Comparison of ENCODE assay signal across 24 cellular contexts in genomic region chr14:98605043-98605442, GRCh38.
DNase-seq lines count a peak whose midpoint lies in the region; ATAC-seq, FAIRE-seq and TF ChIP-seq lines count a peak whose summit lies in the region.
"Had no signal": no experiment of that assay in that cellular context is flagged by ENCODE, and none has a peak within 500 bp of the region (broad histone marks: within the 10 kb centered on the region; RNA-seq: fewer than 3 reads in every experiment).

No MANE protein-coding gene starts in this region.

- H3K9me3 ChIP-seq in H9 (ENCODE audit: control insufficient read depth, low read depth, low read length) (no peaks in the 10 kb centered on the region), H1 (ENCODE audit: insufficient read depth in 2 of 2, low read depth in 1 of 2, low read length in 1 of 2) (no peaks in the 10 kb centered on the region), neural progenitor cell (ENCODE audit: low read depth) (no peaks in the 10 kb centered on the region)
- H3K9me3 ChIP-seq: BLaER1 treated with 17β-estradiol and CSF1 and Interleukin-3, amounts not matched to agents 10 nM and 100 nM; Caco-2 had no signal

- H3K27ac ChIP-seq in H9 (ENCODE audit: insufficient read length, low read depth, low read length) (no peak overlapping the region), H1 (ENCODE audit: low read depth, low read length) (no peak overlapping the region), foreskin keratinocyte (no peak overlapping the region), neural progenitor cell (no peak overlapping the region)
- H3K27ac ChIP-seq: BLaER1 treated with 17β-estradiol and CSF1 and Interleukin-3, amounts not matched to agents 10 nM and 100 nM; C4-2B had no signal

- FAIRE-seq in H1 (lab: Jason Lieb, UNC): no peak
- FAIRE-seq: A204.1, D721Med, G401.6, GM12891, GM19239 had no signal

- H3K79me1 ChIP-seq in H9 (ENCODE audit: insufficient read depth, low read depth, low read length, poor library complexity, severe bottlenecking) (no peaks in the 10 kb centered on the region), H1 (ENCODE audit: low read depth, low read length) (no peaks in the 10 kb centered on the region)

- no peak overlapping the region for H3K4me3 ChIP-seq in H1 (ENCODE audit: extremely low read depth in 1 of 4, insufficient read depth in 2 of 4, low read depth in 3 of 4, low read length in 4 of 4)
- H3K4me3 ChIP-seq in neural progenitor cell: no peak overlapping the region
- H3K4me3 ChIP-seq: BLaER1 treated with 17β-estradiol and CSF1 and Interleukin-3, amounts not matched to agents 10 nM and 100 nM had no signal

- H3K4me1 ChIP-seq in H9 (ENCODE audit: insufficient read depth, low read length): no peaks in the 10 kb centered on the region
- H3K4me1 ChIP-seq in H1 (replicated peaks in 1 of 4; ENCODE audit: control insufficient read depth in 3 of 4, insufficient read depth in 4 of 4, low read length in 3 of 4): no peaks in the 10 kb centered on the region
- H3K4me1 ChIP-seq in foreskin keratinocyte: no peaks in the 10 kb centered on the region
- no peaks in the 10 kb centered on the region for H3K4me1 ChIP-seq in neural progenitor cell
- H3K4me1 ChIP-seq: Caco-2 had no signal

- H3T11ph ChIP-seq in H9 (ENCODE audit: low read length): no peak overlapping the region

- H3K23ac ChIP-seq in H9 (ENCODE audit: insufficient read length, low read depth, low read length): no peak overlapping the region
- H3K23ac ChIP-seq in H1 (ENCODE audit: insufficient read length): no peak overlapping the region

- H3K56ac ChIP-seq in H9 (ENCODE audit: insufficient read length, low read depth, low read length) (no peak overlapping the region), H1 (replicated peaks; ENCODE audit: insufficient read length, low read depth, low read length) (no peak overlapping the region)

- H2AFZ ChIP-seq in H9 (ENCODE audit: low read length): no peak overlapping the region
- H2AFZ ChIP-seq in H1 (ENCODE audit: low read length): no peak overlapping the region
- no peak overlapping the region for H2AFZ ChIP-seq in neural progenitor cell (replicated peaks)

- H3K9ac ChIP-seq in H9 (ENCODE audit: extremely low read depth, insufficient read length, low read length) (no peak overlapping the region), H1 (replicated peaks in 1 of 4; ENCODE audit: extremely low read depth in 1 of 4, low read depth in 3 of 4, low read length in 3 of 4) (no peak overlapping the region), neural progenitor cell (no peak overlapping the region)
- H3K9ac ChIP-seq: BLaER1 treated with 17β-estradiol and CSF1 and Interleukin-3, amounts not matched to agents 10 nM and 100 nM had no signal

- no peak overlapping the region for H3K18ac ChIP-seq in H9 (ENCODE audit: insufficient read length, low read depth, low read length)
- no peak overlapping the region for H3K18ac ChIP-seq in H1 (ENCODE audit: extremely low read depth, low read length)

- H3K14ac ChIP-seq in H9 (ENCODE audit: insufficient read depth, low read length): no peak overlapping the region
- no peak overlapping the region for H3K14ac ChIP-seq in H1 (ENCODE audit: insufficient read length)

- H2BK12ac ChIP-seq in H9 (ENCODE audit: insufficient read length, low read depth, low read length) (no peak overlapping the region), H1 (ENCODE audit: low read depth, low read length) (no peak overlapping the region)

- H3K4me2 ChIP-seq in H9 (ENCODE audit: insufficient read depth, insufficient read length, low read length): no peak overlapping the region
- H3K4me2 ChIP-seq in H1 (ENCODE audit: insufficient read depth in 1 of 2, low read depth in 2 of 2, low read length in 2 of 2): no peak overlapping the region
- H3K4me2 ChIP-seq in neural progenitor cell: no peak overlapping the region
- H3K4me2 ChIP-seq: BLaER1 treated with 17β-estradiol and CSF1 and Interleukin-3, amounts not matched to agents 10 nM and 100 nM had no signal

- TF ChIP-seq CTCF in H9 (conservative IDR thresholded peaks at IDR 0.05) (peak; percentile 37; the same call in 1 of the 3 replicates), H1 (IDR thresholded peaks at IDR 0.05; ENCODE audit: control extremely low read depth in 1 of 3, insufficient read depth in 1 of 3, low read depth in 1 of 3, low read length in 3 of 3) (peak in 1 of 3 experiments; percentile 2; a peak in 1 of 4 replicates), foreskin keratinocyte (conservative IDR thresholded peaks at IDR 0.05) (peak; percentile 23), neural progenitor cell (IDR thresholded peaks at IDR 0.05) (peak; percentile 35)

- no peak for TF ChIP-seq POLR2A in H1 (IDR thresholded peaks at IDR 0.05; ENCODE audit: control extremely low read depth in 1 of 2, low read depth in 2 of 2, low read length in 2 of 2)

- no peaks in the 10 kb centered on the region for H3F3A ChIP-seq in neural progenitor cell (ENCODE audit: low read depth)

- H4K8ac ChIP-seq in H9 (replicated peaks; ENCODE audit: insufficient read length, low read depth, low read length) (no peak overlapping the region), H1 (ENCODE audit: extremely low read depth, insufficient read depth, low read length) (no peak overlapping the region)

- no peak overlapping the region for H2AK5ac ChIP-seq in H9 (ENCODE audit: insufficient read length, low read length)
- no peak overlapping the region for H2AK5ac ChIP-seq in H1 (ENCODE audit: low read depth, low read length)

- H3K27ac Mint-ChIP-seq in H9: no peak overlapping the region
- H3K27ac Mint-ChIP-seq in neural progenitor cell: no peak overlapping the region
- H3K27ac Mint-ChIP-seq: B cell; CD4-positive, alpha-beta T cell; CD8-positive, alpha-beta T cell had no signal

- H2BK120ac ChIP-seq in H9 (ENCODE audit: low read depth, low read length, poor library complexity, severe bottlenecking) (no peak overlapping the region), H1 (replicated peaks; ENCODE audit: low read depth, low read length) (no peak overlapping the region)

- no peak for ATAC-seq in foreskin keratinocyte
- ATAC-seq: CD8-positive, alpha-beta T cell had no signal

- no peaks in the 10 kb centered on the region for H3K27me3 ChIP-seq in H9 (ENCODE audit: insufficient read depth, low read length)
- no peaks in the 10 kb centered on the region for H3K27me3 ChIP-seq in H1 (replicated peaks in 1 of 4; ENCODE audit: control insufficient read depth in 3 of 4, extremely low read depth in 1 of 4, insufficient read depth in 3 of 4, low read length in 3 of 4)
- H3K27me3 ChIP-seq in foreskin keratinocyte: no peaks in the 10 kb centered on the region
- H3K27me3 ChIP-seq in neural progenitor cell: no peaks in the 10 kb centered on the region
- H3K27me3 ChIP-seq: BLaER1 treated with 17β-estradiol and CSF1 and Interleukin-3, amounts not matched to agents 10 nM and 100 nM had no signal

- H3K79me2 ChIP-seq in H9 (ENCODE audit: insufficient read depth, low read length) (no peaks in the 10 kb centered on the region), H1 (ENCODE audit: control insufficient read depth in 1 of 2, insufficient read depth in 2 of 2, low read length in 2 of 2) (no peaks in the 10 kb centered on the region), neural progenitor cell (ENCODE audit: low read depth) (no peaks in the 10 kb centered on the region)

- H2BK15ac ChIP-seq in H9 (ENCODE audit: low read depth, low read length): no peak overlapping the region
- H2BK15ac ChIP-seq in H1 (ENCODE audit: low read length): no peak overlapping the region

- POLR2A ChIA-PET in H1 (lab: Charles Lee; ENCODE audit: partially characterized antibody): no interaction called here

- H4K20me1 ChIP-seq in H9 (ENCODE audit: control insufficient read depth, insufficient read depth, insufficient read length) (no peaks in the 10 kb centered on the region), H1 (replicated peaks in 1 of 2; ENCODE audit: control insufficient read depth in 1 of 2, insufficient read depth in 2 of 2, low read length in 2 of 2) (no peaks in the 10 kb centered on the region), neural progenitor cell (ENCODE audit: low read depth) (no peaks in the 10 kb centered on the region)
- H4K20me1 ChIP-seq: BLaER1 treated with 17β-estradiol and CSF1 and Interleukin-3, amounts not matched to agents 10 nM and 100 nM had no signal

- no peak overlapping the region for H4K5ac ChIP-seq in H9 (ENCODE audit: insufficient read length, low read depth, low read length)
- no peak overlapping the region for H4K5ac ChIP-seq in H1 (ENCODE audit: insufficient read length, low read depth, low read length)

- no peaks in the 10 kb centered on the region; a peak in 1 of 4 replicates for H3K4me1 Mint-ChIP-seq in H9
- H3K4me1 Mint-ChIP-seq in neural progenitor cell: peaks cover 6% of the 10 kb centered on the region
- H3K4me1 Mint-ChIP-seq: B cell had no signal

- H3K36me3 Mint-ChIP-seq in H9 (ENCODE audit: insufficient read depth in 1 of 3, low read depth in 3 of 3) (no peaks in the 10 kb centered on the region; a peak in 1 of 7 replicates), neural progenitor cell (no peaks in the 10 kb centered on the region)
- H3K36me3 Mint-ChIP-seq: CD8-positive, alpha-beta T cell had no signal

- H3K4ac ChIP-seq in H9 (ENCODE audit: low read depth, low read length): no peak overlapping the region
- no peak overlapping the region for H3K4ac ChIP-seq in H1 (replicated peaks; ENCODE audit: insufficient read length, low read depth, low read length)

- no peak for TF ChIP-seq EP300 in H1 (IDR thresholded peaks at IDR 0.05; ENCODE audit: borderline replicate concordance in 1 of 2, low read depth in 2 of 2, low read length in 2 of 2)

- H3K36me3 ChIP-seq in H1 (ENCODE audit: control insufficient read depth in 2 of 4, insufficient read depth in 4 of 4, low read length in 3 of 4) (no peaks in the 10 kb centered on the region), neural progenitor cell (no peaks in the 10 kb centered on the region)
- H3K36me3 ChIP-seq: BLaER1 treated with 17β-estradiol and CSF1 and Interleukin-3, amounts not matched to agents 10 nM and 100 nM had no signal

- H2BK20ac ChIP-seq in H9 (ENCODE audit: low read depth, low read length, poor library complexity, severe bottlenecking) (no peak overlapping the region), H1 (ENCODE audit: low read length) (no peak overlapping the region)

- H3K27me3 Mint-ChIP-seq in H9 (ENCODE audit: low read depth) (peaks cover 3% of the 10 kb centered on the region), neural progenitor cell (ENCODE audit: insufficient read depth, low read depth) (peaks cover 7% of the 10 kb centered on the region)
- H3K27me3 Mint-ChIP-seq: B cell; CD4-positive, alpha-beta T cell had no signal

- no peak overlapping the region for H3K4me3 Mint-ChIP-seq in H9
- no peak overlapping the region for H3K4me3 Mint-ChIP-seq in neural progenitor cell
- H3K4me3 Mint-ChIP-seq: B cell; CD4-positive, alpha-beta T cell; CD8-positive, alpha-beta T cell had no signal

- no peak overlapping the region for H2BK5ac ChIP-seq in H9 (ENCODE audit: insufficient read length, low read length)
- no peak overlapping the region for H2BK5ac ChIP-seq in H1 (ENCODE audit: low read depth, low read length)

- CTCF ChIA-PET in H1 (lab: Charles Lee; ENCODE audit: partially characterized antibody): interaction anchor here (0.6 to 1.3 kb wide), 4 partner anchors 9 to 584 kb away, joined by 3 read pairs; no protein-coding TSS in a partner anchor

- no CpG with 5 or more reads among the region's 2 CpGs for WGBS in H9 (ENCODE audit: extremely low coverage, insufficient read length, low lambda C conversion rate)
- 78% methylated on average over 2 of the region's 2 CpGs; no CpG with 5 or more reads in 1 of the 2 experiments for WGBS in H1 (ENCODE audit: extremely low coverage in 1 of 2, insufficient coverage in 1 of 2, insufficient read length in 1 of 2, insufficient replicate concordance in 2 of 2, low coverage in 1 of 2, low lambda C conversion rate in 2 of 2, missing lambda C conversion rate in 1 of 2), 2 experiments

- peak; percentile 51 to 61 for TF ChIP-seq RAD21 in H1 (IDR thresholded peaks at IDR 0.05 in 1 of 2, conservative IDR thresholded peaks at IDR 0.05 in 1 of 2; ENCODE audit: low read depth in 2 of 2, low read length in 2 of 2)

- H4K91ac ChIP-seq in H9 (ENCODE audit: insufficient read length, low read depth, low read length) (no peak overlapping the region), H1 (replicated peaks; ENCODE audit: insufficient read length, low read length) (no peak overlapping the region)

- H3K9me3 Mint-ChIP-seq in H9 (no peaks in the 10 kb centered on the region), neural progenitor cell (no peaks in the 10 kb centered on the region)
- H3K9me3 Mint-ChIP-seq: CD4-positive, alpha-beta T cell; CD8-positive, alpha-beta T cell had no signal

- no peak for DNase-seq in H9
- no peak for DNase-seq in H1 (ENCODE audit: low read depth in 1 of 2, low spot score in 2 of 2)
- DNase-seq in foreskin keratinocyte: no peak
- no peak for DNase-seq in neural progenitor cell (ENCODE audit: low spot score)
- no peak for DNase-seq in ureter (ENCODE audit: low spot score)
- DNase-seq in NOMO-1 (lab: John Stamatoyannopoulos, UW; ENCODE audit: unreplicated experiment in 2 of 2): no peak
- DNase-seq in NCI-H510A treated with DMSO at 0.1 percent for 48 hours (lab: John Stamatoyannopoulos, UW): no peak
- no peak for DNase-seq in NCI-H524 (lab: John Stamatoyannopoulos, UW)
- DNase-seq: 8988T; ACHN; Caco-2; Calu3; CD4-positive, alpha-beta T cell; CD8-positive, alpha-beta T cell; DMS79 treated with DMSO at 0.1 percent for 48 hours; GF-D8 had no signal

- H3K23me2 ChIP-seq in H9 (ENCODE audit: insufficient read length, low read depth, low read length, poor library complexity, severe bottlenecking): no peaks in the 10 kb centered on the region
- no peaks in the 10 kb centered on the region for H3K23me2 ChIP-seq in H1 (ENCODE audit: low read depth, low read length)
